1 cellular context compared by ENCODE assay signal in the genomic region with DNA sequence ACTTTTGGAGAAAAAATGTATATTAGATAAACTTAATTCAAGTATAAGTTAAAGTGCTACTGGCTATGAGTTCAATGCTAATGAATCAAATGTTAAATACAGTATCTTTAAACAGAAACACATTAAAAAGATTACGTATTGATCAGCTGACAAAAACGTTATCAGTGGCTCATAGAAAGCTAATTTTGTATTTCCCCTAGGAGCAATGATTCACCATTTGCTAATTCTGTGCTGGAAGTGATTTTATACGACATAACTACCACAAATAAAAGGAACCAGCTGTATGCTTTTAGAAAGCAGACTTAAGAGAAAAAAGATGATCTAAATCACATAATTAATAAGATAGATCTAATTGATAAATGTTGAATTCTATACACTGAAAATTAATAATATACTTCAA.
TF ChIP-seq lines count a peak whose summit lies in the region.

No MANE protein-coding gene starts in this region.

TF ChIP-seq in HepG2, 621 proteins besides CTCF, POLR2A, EP300 and RAD21:
- TF ChIP-seq STAT5B (CRISPR knock-in tag; IDR thresholded peaks at IDR 0.05) (no peak), ZMAT3 (CRISPR knock-in tag; conservative IDR thresholded peaks at IDR 0.05) (no peak), PHF8 (CRISPR knock-in tag; IDR thresholded peaks at IDR 0.05) (no peak), ZNF605 (CRISPR knock-in tag; IDR thresholded peaks at IDR 0.05) (no peak), HMG20A (CRISPR knock-in tag; IDR thresholded peaks at IDR 0.05; ENCODE audit: borderline replicate concordance) (no peak), TBX2 (CRISPR knock-in tag; IDR thresholded peaks at IDR 0.05; ENCODE audit: borderline replicate concordance) (no peak), POGZ (CRISPR knock-in tag; IDR thresholded peaks at IDR 0.05) (no peak), ZFP36L2 (CRISPR knock-in tag; IDR thresholded peaks at IDR 0.05) (no peak)
- TF ChIP-seq, protein P1, sequence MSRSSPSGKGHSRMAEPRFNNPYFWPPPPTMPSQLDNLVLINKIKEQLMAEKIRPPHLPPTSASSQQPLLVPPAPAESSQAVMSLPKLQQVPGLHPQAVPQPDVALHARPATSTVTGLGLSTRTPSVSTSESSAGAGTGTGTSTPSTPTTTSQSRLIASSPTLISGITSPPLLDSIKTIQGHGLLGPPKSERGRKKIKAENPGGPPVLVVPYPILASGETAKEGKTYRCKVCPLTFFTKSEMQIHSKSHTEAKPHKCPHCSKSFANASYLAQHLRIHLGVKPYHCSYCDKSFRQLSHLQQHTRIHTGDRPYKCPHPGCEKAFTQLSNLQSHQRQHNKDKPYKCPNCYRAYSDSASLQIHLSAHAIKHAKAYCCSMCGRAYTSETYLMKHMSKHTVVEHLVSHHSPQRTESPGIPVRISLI (CRISPR knock-in tag; IDR thresholded peaks at IDR 0.05; ENCODE audit: borderline replicate concordance): no peak
- TF ChIP-seq, protein P2, sequence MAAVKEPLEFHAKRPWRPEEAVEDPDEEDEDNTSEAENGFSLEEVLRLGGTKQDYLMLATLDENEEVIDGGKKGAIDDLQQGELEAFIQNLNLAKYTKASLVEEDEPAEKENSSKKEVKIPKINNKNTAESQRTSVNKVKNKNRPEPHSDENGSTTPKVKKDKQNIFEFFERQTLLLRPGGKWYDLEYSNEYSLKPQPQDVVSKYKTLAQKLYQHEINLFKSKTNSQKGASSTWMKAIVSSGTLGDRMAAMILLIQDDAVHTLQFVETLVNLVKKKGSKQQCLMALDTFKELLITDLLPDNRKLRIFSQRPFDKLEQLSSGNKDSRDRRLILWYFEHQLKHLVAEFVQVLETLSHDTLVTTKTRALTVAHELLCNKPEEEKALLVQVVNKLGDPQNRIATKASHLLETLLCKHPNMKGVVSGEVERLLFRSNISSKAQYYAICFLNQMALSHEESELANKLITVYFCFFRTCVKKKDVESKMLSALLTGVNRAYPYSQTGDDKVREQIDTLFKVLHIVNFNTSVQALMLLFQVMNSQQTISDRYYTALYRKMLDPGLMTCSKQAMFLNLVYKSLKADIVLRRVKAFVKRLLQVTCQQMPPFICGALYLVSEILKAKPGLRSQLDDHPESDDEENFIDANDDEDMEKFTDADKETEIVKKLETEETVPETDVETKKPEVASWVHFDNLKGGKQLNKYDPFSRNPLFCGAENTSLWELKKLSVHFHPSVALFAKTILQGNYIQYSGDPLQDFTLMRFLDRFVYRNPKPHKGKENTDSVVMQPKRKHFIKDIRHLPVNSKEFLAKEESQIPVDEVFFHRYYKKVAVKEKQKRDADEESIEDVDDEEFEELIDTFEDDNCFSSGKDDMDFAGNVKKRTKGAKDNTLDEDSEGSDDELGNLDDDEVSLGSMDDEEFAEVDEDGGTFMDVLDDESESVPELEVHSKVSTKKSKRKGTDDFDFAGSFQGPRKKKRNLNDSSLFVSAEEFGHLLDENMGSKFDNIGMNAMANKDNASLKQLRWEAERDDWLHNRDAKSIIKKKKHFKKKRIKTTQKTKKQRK (IDR thresholded peaks at IDR 0.05; ENCODE audit: low read length): no peak
- TF ChIP-seq, protein P3, sequence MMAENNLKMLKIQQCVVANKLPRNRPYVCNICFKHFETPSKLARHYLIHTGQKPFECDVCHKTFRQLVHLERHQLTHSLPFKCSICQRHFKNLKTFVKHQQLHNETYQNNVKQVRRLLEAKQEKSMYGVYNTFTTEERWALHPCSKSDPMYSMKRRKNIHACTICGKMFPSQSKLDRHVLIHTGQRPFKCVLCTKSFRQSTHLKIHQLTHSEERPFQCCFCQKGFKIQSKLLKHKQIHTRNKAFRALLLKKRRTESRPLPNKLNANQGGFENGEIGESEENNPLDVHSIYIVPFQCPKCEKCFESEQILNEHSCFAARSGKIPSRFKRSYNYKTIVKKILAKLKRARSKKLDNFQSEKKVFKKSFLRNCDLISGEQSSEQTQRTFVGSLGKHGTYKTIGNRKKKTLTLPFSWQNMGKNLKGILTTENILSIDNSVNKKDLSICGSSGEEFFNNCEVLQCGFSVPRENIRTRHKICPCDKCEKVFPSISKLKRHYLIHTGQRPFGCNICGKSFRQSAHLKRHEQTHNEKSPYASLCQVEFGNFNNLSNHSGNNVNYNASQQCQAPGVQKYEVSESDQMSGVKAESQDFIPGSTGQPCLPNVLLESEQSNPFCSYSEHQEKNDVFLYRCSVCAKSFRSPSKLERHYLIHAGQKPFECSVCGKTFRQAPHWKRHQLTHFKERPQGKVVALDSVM (CRISPR knock-in tag; IDR thresholded peaks at IDR 0.05): no peak
